ENCODE assay signal across 1 cellular context in the genomic region with DNA sequence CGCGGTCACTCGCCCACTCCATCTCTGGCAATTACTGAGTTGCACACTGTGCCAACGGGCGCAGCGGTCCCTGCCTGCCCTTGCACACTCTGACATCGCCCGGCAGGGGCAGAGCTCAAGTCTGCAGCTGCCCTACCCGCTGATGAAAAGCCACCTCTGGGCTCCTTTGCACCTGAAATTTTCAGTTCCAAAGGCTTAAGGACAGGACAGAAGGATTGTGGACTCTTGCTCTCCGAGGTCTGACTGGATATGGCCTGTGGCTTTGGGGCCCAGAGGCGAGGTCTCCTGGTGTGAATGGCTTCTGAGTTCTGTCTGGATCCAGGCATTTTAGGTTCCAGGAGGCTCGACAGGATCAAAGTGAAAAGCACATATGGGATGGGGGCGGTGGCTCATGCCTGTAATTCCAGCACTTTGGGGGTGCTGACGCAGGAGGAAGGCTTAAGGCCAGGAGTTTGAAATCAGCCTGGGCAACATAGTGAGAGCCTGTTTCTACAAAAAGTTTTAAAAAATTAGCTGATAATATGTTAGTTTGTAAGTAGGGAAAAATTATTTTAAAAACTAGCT.
TF ChIP-seq lines count a peak whose summit lies in the region.

No MANE protein-coding gene starts in this region.

TF ChIP-seq in HepG2, 621 proteins besides CTCF, POLR2A, EP300 and RAD21 (continued from another document):
- TF ChIP-seq, protein P1, sequence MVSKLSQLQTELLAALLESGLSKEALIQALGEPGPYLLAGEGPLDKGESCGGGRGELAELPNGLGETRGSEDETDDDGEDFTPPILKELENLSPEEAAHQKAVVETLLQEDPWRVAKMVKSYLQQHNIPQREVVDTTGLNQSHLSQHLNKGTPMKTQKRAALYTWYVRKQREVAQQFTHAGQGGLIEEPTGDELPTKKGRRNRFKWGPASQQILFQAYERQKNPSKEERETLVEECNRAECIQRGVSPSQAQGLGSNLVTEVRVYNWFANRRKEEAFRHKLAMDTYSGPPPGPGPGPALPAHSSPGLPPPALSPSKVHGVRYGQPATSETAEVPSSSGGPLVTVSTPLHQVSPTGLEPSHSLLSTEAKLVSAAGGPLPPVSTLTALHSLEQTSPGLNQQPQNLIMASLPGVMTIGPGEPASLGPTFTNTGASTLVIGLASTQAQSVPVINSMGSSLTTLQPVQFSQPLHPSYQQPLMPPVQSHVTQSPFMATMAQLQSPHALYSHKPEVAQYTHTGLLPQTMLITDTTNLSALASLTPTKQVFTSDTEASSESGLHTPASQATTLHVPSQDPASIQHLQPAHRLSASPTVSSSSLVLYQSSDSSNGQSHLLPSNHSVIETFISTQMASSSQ (IDR thresholded peaks at IDR 0.05; ENCODE audit: low read depth): no peak
- TF ChIP-seq, protein P1 (CRISPR knock-in tag; IDR thresholded peaks at IDR 0.05; ENCODE audit: borderline replicate concordance): no peak
